ENCODE assay signal across 2 cellular contexts in genomic region chr20:34295284-34295683, GRCh38.
TF ChIP-seq lines count a peak whose summit lies in the region.

No MANE protein-coding gene starts in this region.

TF ChIP-seq in HEK293, 187 proteins besides CTCF, POLR2A, EP300 and RAD21:
- TF ChIP-seq ZNF391 (tag by site-specific recombination; IDR thresholded peaks at IDR 0.05; ENCODE audit: borderline replicate concordance, low read depth) (no peak), SCRT2 (tag by site-specific recombination; IDR thresholded peaks at IDR 0.05) (peak; percentile 58), SP3 (tag by site-specific recombination; IDR thresholded peaks at IDR 0.05) (no peak), ZNF654 (tag by site-specific recombination; IDR thresholded peaks at IDR 0.05; ENCODE audit: low read depth) (no peak), PRDM10 (tag by site-specific recombination; IDR thresholded peaks at IDR 0.05) (no peak)

TF ChIP-seq in H1, 55 proteins besides CTCF, POLR2A, EP300 and RAD21:
- no peak for TF ChIP-seq RFX5 (IDR thresholded peaks at IDR 0.05; ENCODE audit: borderline replicate concordance, low read depth, low read length)
- no peak for TF ChIP-seq RXRA (IDR thresholded peaks at IDR 0.05; ENCODE audit: insufficient read depth, low read depth, low read length)
- no peak for TF ChIP-seq TAF7 (optimal IDR thresholded peaks at IDR 0.05; ENCODE audit: borderline replicate concordance, low read depth, low read length)
- TF ChIP-seq SP4 (IDR thresholded peaks at IDR 0.05; ENCODE audit: low read length), result no peak
- TF ChIP-seq KDM1A (IDR thresholded peaks at IDR 0.05; ENCODE audit: borderline replicate concordance, low read length), result no peak
- TF ChIP-seq TBP (IDR thresholded peaks at IDR 0.05; ENCODE audit: low read depth, low read length), result no peak
- TF ChIP-seq ZNF274 (IDR thresholded peaks at IDR 0.05; ENCODE audit: borderline replicate concordance, extremely low read depth, low read length), result no peak
- no peak for TF ChIP-seq SAP30 (IDR thresholded peaks at IDR 0.05; ENCODE audit: insufficient read depth, insufficient replicate concordance, low read length)
- no peak for TF ChIP-seq USF2 (IDR thresholded peaks at IDR 0.05; ENCODE audit: low read length)
- TF ChIP-seq KDM4A (IDR thresholded peaks at IDR 0.05; ENCODE audit: low read depth, low read length, severe bottlenecking), result no peak
- TF ChIP-seq RNF2 (IDR thresholded peaks at IDR 0.05; ENCODE audit: borderline replicate concordance, low read depth, low read length, missing control alignments, poor library complexity, severe bottlenecking), result no peak
- no peak for TF ChIP-seq FOSL1 (IDR thresholded peaks at IDR 0.05; ENCODE audit: insufficient read depth, low read depth, low read length)
